ENCODE assay signal across 8 cellular contexts in genomic region chr15:64502537-64502936, GRCh38. TPM values are rescaled to one million over a fixed set of nuclear protein-coding genes. Genes with fewer than 3 reads are reported as not detected.
A peak's percentile ranks its signal among the peaks of the same experiment; 100 is the strongest.
DNase-seq lines count a peak whose midpoint lies in the region; ATAC-seq and TF ChIP-seq lines count a peak whose summit lies in the region.

No MANE protein-coding gene starts in this region.

- peaks cover 6% of the 10 kb centered on the region; the same call in 1 of the 2 replicates for H4K20me1 ChIP-seq in OCI-LY7 (ENCODE audit: insufficient read depth, low read length)

- in situ Hi-C loops in gastrocnemius medialis (cut with MboI; ENCODE audit: low sequenced_read_pairs in 4 of 4), result no loop called here

- H3K27ac ChIP-seq in OCI-LY7 (ENCODE audit: low read depth, low read length, poor library complexity, severe bottlenecking) (no peak overlapping the region), endodermal cell (ENCODE audit: low read depth, low read length) (no peak overlapping the region), psoas muscle (peak overlapping the region; percentile 12), gastrocnemius medialis (no peak overlapping the region)

- peaks cover 53% of the 10 kb centered on the region; the same call in 1 of the 2 replicates for H3K36me3 ChIP-seq in OCI-LY7 (ENCODE audit: insufficient read depth, low read length)
- peaks cover 66% of the 10 kb centered on the region for H3K36me3 ChIP-seq in endodermal cell (ENCODE audit: control insufficient read depth, insufficient read depth, low read length)
- peaks cover 2 to 22% of the 10 kb centered on the region in 2 donors for H3K36me3 ChIP-seq in psoas muscle (ENCODE audit: insufficient read depth in 1 of 2, low read depth in 1 of 2)
- peaks cover 0 to 9% of the 10 kb centered on the region in 2 donors for H3K36me3 ChIP-seq in gastrocnemius medialis

- no peak for TF ChIP-seq POLR2A in gastrocnemius medialis (IDR thresholded peaks at IDR 0.05)

- no peaks in the 10 kb centered on the region for H3K9me3 ChIP-seq in OCI-LY7 (ENCODE audit: low read length)
- no peaks in the 10 kb centered on the region for H3K9me3 ChIP-seq in endodermal cell (ENCODE audit: control insufficient read depth, low read length)
- H3K9me3 ChIP-seq in psoas muscle, result no peaks in the 10 kb centered on the region
- no peaks in the 10 kb centered on the region for H3K9me3 ChIP-seq in gastrocnemius medialis

- intact Hi-C loops in OCI-LY7 (cut with micrococcal nuclease; ENCODE audit: unreplicated experiment), result no loop called here
- intact Hi-C loops in psoas muscle (cut with DNase I), result loop anchor here in 1 of 2 donors (2.0 kb wide), 1 partner anchor 38 kb away; no protein-coding TSS in a partner anchor
- intact Hi-C loops in gastrocnemius medialis (cut with DNase I; ENCODE audit: low total_unique reads), result no loop called here

- no peaks in the 10 kb centered on the region for H3K9me2 ChIP-seq in OCI-LY7 (ENCODE audit: insufficient read depth, low read length)

- 90 to 92% methylated on average over 2 to 3 of the region's 3 CpGs for WGBS in endodermal cell (ENCODE audit: insufficient coverage in 1 of 2, insufficient read length in 1 of 2), 2 experiments
- WGBS in psoas muscle, 3 donors, result 78 to 87% (median 83%) methylated on average over 3 of the region's 3 CpGs

- DNase-seq in EH (ENCODE audit: low read depth), result peak; percentile 46
- no peak for DNase-seq in OCI-LY7 (ENCODE audit: low spot score)
- no peak for DNase-seq in endodermal cell
- DNase-seq in psoas muscle, result no peak
- no peak for DNase-seq in gastrocnemius medialis

- BruUV-seq in OCI-LY7 (replicated peaks; lab: Mats Ljungman, UMichigan), result no TSS peak

- H3K27me3 ChIP-seq in endodermal cell (ENCODE audit: control insufficient read depth, insufficient read depth, low read length, poor library complexity, severe bottlenecking) (no peaks in the 10 kb centered on the region), psoas muscle (ENCODE audit: insufficient read depth in 3 of 3, low read length in 2 of 3) (no peaks in the 10 kb centered on the region), gastrocnemius medialis (no peaks in the 10 kb centered on the region)

- no peak overlapping the region for H3K9ac ChIP-seq in endodermal cell (ENCODE audit: extremely low read depth, low read length, poor library complexity, severe bottlenecking)

- CTCF ChIA-PET in OCI-LY7 (lab: Charles Lee; ENCODE audit: unreplicated experiment), result no interaction called here

- H3K4me3 ChIP-seq in OCI-LY7 (ENCODE audit: low read depth, low read length, poor library complexity, severe bottlenecking) (no peak overlapping the region), endodermal cell (ENCODE audit: low read length) (no peak overlapping the region), psoas muscle (no peak overlapping the region), gastrocnemius medialis (no peak overlapping the region)

- H3K36me3 Mint-ChIP-seq in endodermal cell (ENCODE audit: low read depth), result peaks cover 50% of the 10 kb centered on the region

- POLR2A ChIA-PET in OCI-LY7 (lab: Charles Lee), result interaction anchor here (0.5 to 1.8 kb wide), 6 partner anchors 8 to 254 kb away, joined by 3 to 8 read pairs (median 4); no protein-coding TSS in a partner anchor

- ATAC-seq in psoas muscle, result no peak
- ATAC-seq in HG02870 (IDR thresholded peaks at IDR 0.05; ENCODE audit: unreplicated experiment), result no peak
- ATAC-seq in esophagus mucosa, result no peak
- no peak for ATAC-seq in gastrocnemius medialis
- ATAC-seq in GM19467 (IDR thresholded peaks at IDR 0.05; ENCODE audit: unreplicated experiment), result no peak

- no peak overlapping the region for H3K4me3 Mint-ChIP-seq in endodermal cell

- no peaks in the 10 kb centered on the region for H3K9me3 Mint-ChIP-seq in endodermal cell

- H3K4me1 ChIP-seq in OCI-LY7 (ENCODE audit: insufficient read depth, low read length, poor library complexity, severe bottlenecking) (peaks cover 32% of the 10 kb centered on the region), endodermal cell (ENCODE audit: control insufficient read depth, insufficient read depth, low read length) (peaks cover 4% of the 10 kb centered on the region), psoas muscle (peaks cover 39% of the 10 kb centered on the region), gastrocnemius medialis (peaks cover 19 to 43% of the 10 kb centered on the region in 2 donors)

- TF ChIP-seq CTCF in OCI-LY7 (conservative IDR thresholded peaks at IDR 0.05; ENCODE audit: low read length) (no peak), endodermal cell (conservative IDR thresholded peaks at IDR 0.05) (no peak), psoas muscle (IDR thresholded peaks at IDR 0.05) (no peak), gastrocnemius medialis (IDR thresholded peaks at IDR 0.05 in 4 of 5, conservative IDR thresholded peaks at IDR 0.05 in 1 of 5) (no peak)

- H3K27ac Mint-ChIP-seq in endodermal cell, result peak overlapping the region; percentile 53

- H3K4me1 Mint-ChIP-seq in endodermal cell, result peaks cover 7% of the 10 kb centered on the region

- H3K4me2 ChIP-seq in OCI-LY7 (ENCODE audit: low read length), result peak overlapping the region; percentile 52; the same call in 1 of the 2 replicates

- no peaks in the 10 kb centered on the region for H3K27me3 Mint-ChIP-seq in endodermal cell (ENCODE audit: insufficient read depth)

- H3K79me2 ChIP-seq in OCI-LY7 (ENCODE audit: insufficient read depth, low read depth, low read length), result peaks cover 12% of the 10 kb centered on the region; the same call in 1 of the 2 replicates

- H2AFZ ChIP-seq in OCI-LY7 (ENCODE audit: low read length), result no peak overlapping the region

RNA-seq across cellular contexts. Expression of gene ZNF609, which starts 42.2 kb away (rescaled TPM):
- 17.2 and 18.5 TPM in 2 replicates for total RNA-seq in OCI-LY7 (2014; rRNA removed; shearing (Covaris generic))
- total RNA-seq in OCI-LY7 (2022) (35.1 and 35.4 TPM in 2 replicates), endodermal cell (10 to 100 TPM; 52.3 to 54.8 TPM), psoas muscle (10 to 100 TPM; 10.2 to 15.0 (median 12.3) TPM), esophagus mucosa (17.9 TPM), gastrocnemius medialis (10 to 100 TPM; 10.3 to 16.5 (median 12.4) TPM)
- 35.4 TPM for polyA plus RNA-seq in endodermal cell (2013, experiment 1 of 2)
- polyA plus RNA-seq in endodermal cell (2013, experiment 2 of 2), result 33.2 TPM
- 1 to 10 TPM; 3.2 to 9.0 (median 3.4) TPM for polyA plus RNA-seq in psoas muscle
